Comparison of ENCODE assay signal across 14 cellular contexts in the genomic region with DNA sequence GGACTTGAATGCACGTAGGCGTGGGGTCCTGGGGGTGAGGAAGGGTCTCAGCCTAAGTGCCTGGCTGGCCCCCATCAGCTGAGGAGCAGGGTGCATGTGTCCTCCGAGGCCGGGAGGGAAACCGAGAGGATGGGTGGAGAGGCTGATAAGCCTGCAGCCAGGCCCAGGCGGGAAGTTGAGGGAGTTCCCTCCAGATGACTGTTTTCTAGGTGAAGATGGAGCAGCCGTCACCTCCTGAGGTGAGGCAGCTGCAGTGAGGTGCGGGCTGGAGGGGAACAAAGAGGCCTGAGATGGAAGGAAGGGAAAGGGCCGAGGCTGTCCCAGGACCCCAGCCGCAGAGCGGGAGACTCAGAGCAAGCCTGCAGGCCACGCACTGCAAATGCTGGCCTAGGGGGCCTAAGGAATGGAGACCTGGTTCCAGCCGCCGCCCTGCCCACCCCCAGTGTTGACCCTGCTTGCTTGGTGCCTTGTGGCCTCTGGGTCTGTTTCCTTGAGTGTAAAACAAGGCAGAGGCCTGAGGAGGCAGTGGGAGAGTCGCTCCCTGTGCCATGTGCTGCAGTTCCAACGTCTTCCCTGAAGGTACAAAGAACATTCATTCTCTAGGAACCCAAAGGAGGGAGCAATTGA. TPM values are rescaled to one million over a fixed set of nuclear protein-coding genes. Genes with fewer than 3 reads are reported as not detected.
DNase-seq lines count a peak whose midpoint lies in the region; ATAC-seq and TF ChIP-seq lines count a peak whose summit lies in the region.
"Had no signal": no experiment of that assay in that cellular context is flagged by ENCODE, and none has a peak within 500 bp of the region (broad histone marks: within the 10 kb centered on the region; RNA-seq: fewer than 3 reads in every experiment).

No MANE protein-coding gene starts in this region.

- H4K20me1 ChIP-seq in mammary epithelial cell (ENCODE audit: insufficient read depth, low read length), result no peaks in the 10 kb centered on the region

- in situ Hi-C loops in mammary epithelial cell (cut with MboI; ENCODE audit: low sequenced_read_pairs in 2 of 2), result no loop called here

- H3K27ac Mint-ChIP-seq in MCF 10A (ENCODE audit: low read depth, unreplicated experiment), result peak overlapping the region; percentile 94
- peak overlapping the region; percentile 31 to 93 for H3K27ac Mint-ChIP-seq in effector memory CD8-positive, alpha-beta T cell
- H3K27ac Mint-ChIP-seq: HFFc6 had no signal

- H3K4me1 Mint-ChIP-seq in MCF 10A (ENCODE audit: insufficient read depth, unreplicated experiment), result peaks cover 61% of the 10 kb centered on the region
- H3K4me1 Mint-ChIP-seq in effector memory CD8-positive, alpha-beta T cell (ENCODE audit: low read depth in 2 of 2), result peaks cover 30 to 82% of the 10 kb centered on the region in 2 donors

- H3K4me2 ChIP-seq in mammary epithelial cell (ENCODE audit: insufficient read depth, low read depth, low read length), result no peak overlapping the region

- H2AFZ ChIP-seq in mammary epithelial cell (ENCODE audit: low read depth, low read length), result no peak overlapping the region

- H3K27ac ChIP-seq in mammary epithelial cell (ENCODE audit: insufficient read depth, low read depth, low read length) (no peak overlapping the region), muscle layer of duodenum (ENCODE audit: low read length) (no peak overlapping the region), urinary bladder (ENCODE audit: low read depth) (no peak overlapping the region)

- no peak overlapping the region for H3K4me3 ChIP-seq in mammary epithelial cell (replicated peaks in 1 of 3; ENCODE audit: insufficient read depth in 1 of 3, low read depth in 2 of 3, low read length in 3 of 3)
- peak overlapping the region; percentile 15 for H3K4me3 ChIP-seq in muscle layer of duodenum (ENCODE audit: low read depth in 1 of 2, low read length in 2 of 2)
- peak overlapping the region; percentile 11 for H3K4me3 ChIP-seq in urinary bladder (ENCODE audit: low read depth, low read length)

- H3K27me3 Mint-ChIP-seq in MCF 10A (ENCODE audit: insufficient read depth, unreplicated experiment), result no peaks in the 10 kb centered on the region
- H3K27me3 Mint-ChIP-seq in effector memory CD8-positive, alpha-beta T cell, result peaks cover 0 to 24% of the 10 kb centered on the region in 2 donors

- dilution Hi-C loops in mammary epithelial cell (cut with HindIII; ENCODE audit: low sequenced_read_pairs), result no loop called here

- no peaks in the 10 kb centered on the region for H3K9me3 Mint-ChIP-seq in MCF 10A (ENCODE audit: unreplicated experiment)
- H3K9me3 Mint-ChIP-seq in effector memory CD8-positive, alpha-beta T cell, result no peaks in the 10 kb centered on the region
- H3K9me3 Mint-ChIP-seq: HFFc6 had no signal

- no TSS peak for BruUV-seq in MCF 10A (replicated peaks; lab: Mats Ljungman, UMichigan)
- BruUV-seq in mammary epithelial cell (replicated peaks; lab: Mats Ljungman, UMichigan), result no TSS peak

- CTCF ChIA-PET in MCF 10A (lab: Yijun Ruan, JAX) (no interaction called here), mammary epithelial cell (lab: Charles Lee; ENCODE audit: low non-redundant PET) (no interaction called here)

- no peaks in the 10 kb centered on the region for H3K79me2 ChIP-seq in mammary epithelial cell (ENCODE audit: insufficient read depth, low read length)

- H3K27me3 ChIP-seq in mammary epithelial cell (ENCODE audit: insufficient read depth, low read length), result no peaks in the 10 kb centered on the region
- H3K27me3 ChIP-seq in muscle layer of duodenum (ENCODE audit: low read depth, low read length), result no peaks in the 10 kb centered on the region

- DNase-seq in MCF 10A (ENCODE audit: unreplicated experiment) (no peak), mammary epithelial cell (no peak), LoVo (ENCODE audit: low spot score) (no peak), inferior parietal cortex (ENCODE audit: extremely low spot score) (no peak), NCI-H187 treated with DMSO at 0.1 percent for 48 hours (lab: John Stamatoyannopoulos, UW) (no peak)
- no peak for DNase-seq in effector memory CD8-positive, alpha-beta T cell
- DNase-seq: DMS79, HFFc6, NCI-H1436, NCI-H748 treated with DMSO at 0.1 percent for 48 hours, trophoblast cell had no signal

- TF ChIP-seq CTCF in MCF 10A (IDR thresholded peaks at IDR 0.05; ENCODE audit: unreplicated experiment), result no peak
- TF ChIP-seq CTCF in mammary epithelial cell (conservative IDR thresholded peaks at IDR 0.05 in 1 of 2, IDR thresholded peaks at IDR 0.05 in 1 of 2; ENCODE audit: extremely low read depth in 1 of 2, insufficient read depth in 1 of 2, low read depth in 1 of 2, low read length in 2 of 2), result no peak

- POLR2A ChIA-PET in MCF 10A (lab: Yijun Ruan, JAX), result no interaction called here

- H3K36me3 ChIP-seq in mammary epithelial cell (ENCODE audit: insufficient read depth, low read length) (no peaks in the 10 kb centered on the region), muscle layer of duodenum (ENCODE audit: control insufficient read depth in 1 of 2, insufficient read depth in 2 of 2, low read length in 2 of 2) (no peaks in the 10 kb centered on the region), urinary bladder (ENCODE audit: insufficient read depth) (no peaks in the 10 kb centered on the region)
- H3K36me3 ChIP-seq: prostate gland had no signal

- ATAC-seq in effector memory CD8-positive, alpha-beta T cell (replicated peaks), result no peak

- intact Hi-C loops in MCF 10A (cut with micrococcal nuclease) (no loop called here), mammary epithelial cell (cut with micrococcal nuclease) (no loop called here)

- 96% methylated on average over 10 of the region's 16 CpGs for WGBS in mammary epithelial cell (ENCODE audit: low coverage, missing lambda C conversion rate)
- WGBS in urinary bladder, result 83% methylated on average over 16 of the region's 16 CpGs

- H3K9me3 ChIP-seq in mammary epithelial cell (replicated peaks; ENCODE audit: insufficient read depth, low read length) (no peaks in the 10 kb centered on the region), muscle layer of duodenum (ENCODE audit: control insufficient read depth in 1 of 2, low read length in 2 of 2) (no peaks in the 10 kb centered on the region)
- H3K9me3 ChIP-seq: prostate gland had no signal

- peaks cover 7% of the 10 kb centered on the region for H3K36me3 Mint-ChIP-seq in MCF 10A (ENCODE audit: insufficient read depth, unreplicated experiment)
- peaks cover 3% of the 10 kb centered on the region for H3K36me3 Mint-ChIP-seq in effector memory CD8-positive, alpha-beta T cell (ENCODE audit: insufficient read depth)

- peak overlapping the region; percentile 54 for H3K4me3 Mint-ChIP-seq in MCF 10A (ENCODE audit: unreplicated experiment)
- H3K4me3 Mint-ChIP-seq in effector memory CD8-positive, alpha-beta T cell, result peak overlapping the region; percentile 38 to 75
- H3K4me3 Mint-ChIP-seq: HFFc6 had no signal

- H3K4me1 ChIP-seq in mammary epithelial cell (ENCODE audit: insufficient read depth, low read length) (peaks cover 24% of the 10 kb centered on the region), muscle layer of duodenum (ENCODE audit: control insufficient read depth in 1 of 2, insufficient read depth in 2 of 2, low read length in 2 of 2) (no peaks in the 10 kb centered on the region), urinary bladder (ENCODE audit: insufficient read depth) (no peaks in the 10 kb centered on the region)
- H3K4me1 ChIP-seq: prostate gland had no signal

- H3K9ac ChIP-seq in mammary epithelial cell (ENCODE audit: insufficient read depth, low read length), result no peak overlapping the region

RNA-seq across cellular contexts. Expression of gene PECAM1, which starts 3.0 kb away (rescaled TPM):
- total RNA-seq in MCF 10A (2022) (0.12 and 0.23 TPM in 2 replicates), mammary epithelial cell (under 1 TPM in 1 of 2 donors, not detected in 1; 0.42 TPM), urinary bladder (56.9 TPM)
- polyA plus RNA-seq in mammary epithelial cell (0.01 TPM), urinary bladder (154 TPM)
- not detected for polyA minus RNA-seq in mammary epithelial cell

Comparison
In these comparisons a context has a peak if more than half of its experiments do, and no peak if none do; other contexts are left out.
1. H3K4me3 ChIP-seq: peak in muscle layer of duodenum (2 of 2) and urinary bladder (single experiment); none in mammary epithelial cell (0 of 3).
2. RNA of gene PECAM1, which starts 3.0 kb away (total RNA-seq): 56.9 TPM in urinary bladder (single experiment); 0.42 TPM in mammary epithelial cell and 0.12 to 0.23 TPM in MCF 10A; every median in the first group is over 10 times any median in the second.